In genomic region chr9:99445377-99445891, GRCh38 we compare ENCODE assay signal across 11 cellular contexts.
DNase-seq lines count a peak whose midpoint lies in the region; ATAC-seq and TF ChIP-seq lines count a peak whose summit lies in the region.
"Had no signal": no experiment of that assay in that cellular context is flagged by ENCODE, and none has a peak within 500 bp of the region (broad histone marks: within the 10 kb centered on the region; RNA-seq: fewer than 3 reads in every experiment).

No MANE protein-coding gene starts in this region.

- no peak overlapping the region for H3K4me3 ChIP-seq in colonic mucosa
- H3K4me3 ChIP-seq: GM12878 had no signal

- H3K4me1 ChIP-seq in colonic mucosa, result no peaks in the 10 kb centered on the region

- no peaks in the 10 kb centered on the region for H3K27me3 ChIP-seq in colonic mucosa

- no peaks in the 10 kb centered on the region for H3K9me3 Mint-ChIP-seq in stimulated activated naive CD8-positive, alpha-beta T cell treated with anti-CD3 and anti-CD28 coated beads, Interleukin-15, amount 100 ng/mL, for 72 hours
- peaks cover 6% of the 10 kb centered on the region for H3K9me3 Mint-ChIP-seq in chondrocyte (ENCODE audit: low read depth)
- no peaks in the 10 kb centered on the region for H3K9me3 Mint-ChIP-seq in activated CD4-positive, alpha-beta T cell treated with anti-CD3 and anti-CD28 coated beads, Interleukin-2, amount 10 ng/mL, durations not matched to agents 24 days and 14 days

- H3K27me3 Mint-ChIP-seq in stimulated activated naive CD8-positive, alpha-beta T cell treated with anti-CD3 and anti-CD28 coated beads, Interleukin-15, amount 100 ng/mL, for 72 hours, result peaks cover 23% of the 10 kb centered on the region
- H3K27me3 Mint-ChIP-seq in chondrocyte (ENCODE audit: low read depth), result no peaks in the 10 kb centered on the region
- H3K27me3 Mint-ChIP-seq in activated CD4-positive, alpha-beta T cell treated with anti-CD3 and anti-CD28 coated beads, Interleukin-2, amount 10 ng/mL, durations not matched to agents 24 days and 14 days, result peaks cover 38% of the 10 kb centered on the region

- no peaks in the 10 kb centered on the region for H3K36me3 ChIP-seq in colonic mucosa

- H3K36me3 Mint-ChIP-seq in chondrocyte (ENCODE audit: low read depth), result no peaks in the 10 kb centered on the region
- no peaks in the 10 kb centered on the region for H3K36me3 Mint-ChIP-seq in activated CD4-positive, alpha-beta T cell treated with anti-CD3 and anti-CD28 coated beads, Interleukin-2, amount 10 ng/mL, durations not matched to agents 24 days and 14 days (ENCODE audit: low read depth)

- no peaks in the 10 kb centered on the region for H3K4me1 Mint-ChIP-seq in stimulated activated naive CD8-positive, alpha-beta T cell treated with anti-CD3 and anti-CD28 coated beads, Interleukin-15, amount 100 ng/mL, for 72 hours
- H3K4me1 Mint-ChIP-seq in chondrocyte (ENCODE audit: low read depth), result peaks cover 16% of the 10 kb centered on the region
- H3K4me1 Mint-ChIP-seq in activated CD4-positive, alpha-beta T cell treated with anti-CD3 and anti-CD28 coated beads, Interleukin-2, amount 10 ng/mL, durations not matched to agents 24 days and 14 days, result peaks cover 2% of the 10 kb centered on the region

- TF ChIP-seq CTCF in chondrocyte (IDR thresholded peaks at IDR 0.05) (no peak), colonic mucosa (IDR thresholded peaks at IDR 0.05) (no peak)

- no peaks in the 10 kb centered on the region for H3K9me3 ChIP-seq in colonic mucosa

- ATAC-seq in stimulated activated naive CD8-positive, alpha-beta T cell treated with anti-CD3 and anti-CD28 coated beads, Interleukin-15, Interleukin-2, amounts not matched to agents 100 U/mL and 50 U/mL, for 24 hours, result peak; percentile 36
- no peak for ATAC-seq in stimulated activated naive CD8-positive, alpha-beta T cell treated with anti-CD3 and anti-CD28 coated beads, Interleukin-15, amount 100 ng/mL, for 72 hours
- ATAC-seq: GM12878 had no signal

- no peak for DNase-seq in stimulated activated naive CD8-positive, alpha-beta T cell treated with anti-CD3 and anti-CD28 coated beads, Interleukin-15, Interleukin-2, amounts not matched to agents 100 U/mL and 50 U/mL, for 24 hours
- DNase-seq in stimulated activated naive CD8-positive, alpha-beta T cell treated with anti-CD3 and anti-CD28 coated beads, Interleukin-15, amount 100 ng/mL, for 72 hours, result no peak
- DNase-seq in chondrocyte (ENCODE audit: low spot score) (no peak), kidney tubule cell (ENCODE audit: low spot score) (peak; percentile 87), colonic mucosa (no peak), SW480 (ENCODE audit: low spot score) (no peak), NCI-H748 (lab: John Stamatoyannopoulos, UW; ENCODE audit: unreplicated experiment) (no peak)
- DNase-seq in activated CD4-positive, alpha-beta T cell treated with anti-CD3 and anti-CD28 coated beads, Interleukin-2, amount 10 ng/mL, durations not matched to agents 24 days and 14 days, result no peak
- DNase-seq: activated CD4-positive, CD25-positive, alpha-beta regulatory T cell treated with anti-CD3 and anti-CD28 coated beads, Interleukin-2, amount 50 U/mL, for 72 hours; NCI-H748 treated with DMSO at 0.1 percent for 48 hours had no signal

- no peak overlapping the region for H3K9ac ChIP-seq in colonic mucosa (ENCODE audit: low read depth in 2 of 2, low read length in 2 of 2)

- intact Hi-C loops in colonic mucosa (cut with DNase I), result no loop called here
- intact Hi-C loops in activated CD4-positive, alpha-beta T cell treated with anti-CD3 and anti-CD28 coated beads, Interleukin-2, amount 10 ng/mL, durations not matched to agents 24 days and 14 days (cut with micrococcal nuclease), result no loop called here

- H3K4me3 Mint-ChIP-seq in stimulated activated naive CD8-positive, alpha-beta T cell treated with anti-CD3 and anti-CD28 coated beads, Interleukin-15, amount 100 ng/mL, for 72 hours, result no peak overlapping the region
- H3K4me3 Mint-ChIP-seq in chondrocyte (ENCODE audit: unreplicated experiment), result no peak overlapping the region
- H3K4me3 Mint-ChIP-seq in activated CD4-positive, alpha-beta T cell treated with anti-CD3 and anti-CD28 coated beads, Interleukin-2, amount 10 ng/mL, durations not matched to agents 24 days and 14 days, result no peak overlapping the region

- no peak overlapping the region for H3K27ac Mint-ChIP-seq in stimulated activated naive CD8-positive, alpha-beta T cell treated with anti-CD3 and anti-CD28 coated beads, Interleukin-15, amount 100 ng/mL, for 72 hours
- H3K27ac Mint-ChIP-seq in chondrocyte (ENCODE audit: unreplicated experiment), result peak overlapping the region; percentile 92
- no peak overlapping the region for H3K27ac Mint-ChIP-seq in activated CD4-positive, alpha-beta T cell treated with anti-CD3 and anti-CD28 coated beads, Interleukin-2, amount 10 ng/mL, durations not matched to agents 24 days and 14 days

- H3K27ac ChIP-seq in colonic mucosa, result no peak overlapping the region
